ENCODE assay signal across 8 cellular contexts in the genomic region with DNA sequence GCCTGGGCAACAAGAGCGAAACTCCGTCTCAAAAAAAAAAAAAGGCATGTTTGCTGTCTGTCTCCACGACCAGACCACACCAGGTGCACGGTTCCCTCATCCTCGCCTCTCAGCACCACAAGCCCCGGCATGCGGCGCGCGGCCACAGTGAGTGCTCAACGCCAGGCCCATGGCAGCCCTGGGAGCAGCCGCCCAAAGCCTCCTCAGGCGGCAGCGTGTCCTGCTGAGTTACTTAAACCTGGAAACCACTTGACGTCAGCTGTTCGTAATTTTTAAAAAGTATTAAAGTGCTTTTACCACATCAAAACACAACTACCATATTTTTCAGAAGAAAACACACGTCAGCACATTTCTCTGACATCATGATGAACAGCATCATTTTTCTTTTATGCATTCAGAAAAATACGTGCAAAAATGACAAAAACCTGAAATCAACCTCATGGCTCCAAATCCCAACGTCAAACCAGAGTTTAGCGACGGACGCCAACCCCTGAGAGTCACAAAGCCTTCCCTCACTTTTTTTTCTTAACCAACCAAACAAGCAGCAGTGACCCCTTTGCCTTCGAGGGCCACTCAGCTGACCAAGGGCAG. TPM values are rescaled to one million over a fixed set of nuclear protein-coding genes. Genes with fewer than 3 reads are reported as not detected.
DNase-seq lines count a peak whose midpoint lies in the region; ATAC-seq and TF ChIP-seq lines count a peak whose summit lies in the region.

No MANE protein-coding gene starts in this region.

- H3K9me2 ChIP-seq in OCI-LY7 (ENCODE audit: insufficient read depth, low read length) = no peaks in the 10 kb centered on the region

- ATAC-seq in psoas muscle (no peak), GM18907 (IDR thresholded peaks at IDR 0.05; ENCODE audit: unreplicated experiment) (no peak), GM21526 (IDR thresholded peaks at IDR 0.05; ENCODE audit: low FRiP score, unreplicated experiment) (no peak), GM19328 (IDR thresholded peaks at IDR 0.05; ENCODE audit: unreplicated experiment) (no peak)

- BruUV-seq in OCI-LY7 (replicated peaks; lab: Mats Ljungman, UMichigan) = TSS peak; percentile 51

- POLR2A ChIA-PET in OCI-LY7 (lab: Charles Lee) = interaction anchor here (0.8 kb wide), 1 partner anchor 613 kb away, joined by 3 read pairs; no protein-coding TSS in a partner anchor

- H3K9me3 ChIP-seq in OCI-LY7 (ENCODE audit: low read length) (no peaks in the 10 kb centered on the region), ectodermal cell (ENCODE audit: control insufficient read depth, low read length) (no peaks in the 10 kb centered on the region), psoas muscle (no peaks in the 10 kb centered on the region)

- CTCF ChIA-PET in OCI-LY7 (lab: Charles Lee; ENCODE audit: unreplicated experiment) = no interaction called here

- 90 to 91% methylated on average over 23 of the region's 23 CpGs for whole genome bisulfite sequencing in ectodermal cell, 2 experiments
- WGBS in psoas muscle, 3 donors = 74 to 82% (median 80%) methylated on average over 21 to 23 of the region's 23 CpGs

- peak overlapping the region; percentile 61 for H3K4me3 ChIP-seq in GM12864 (ENCODE audit: low read depth, low read length)
- peak overlapping the region; percentile 83 for H3K4me3 ChIP-seq in OCI-LY7 (ENCODE audit: low read depth, low read length, poor library complexity, severe bottlenecking)
- peak overlapping the region; percentile 99 for H3K4me3 ChIP-seq in ectodermal cell (ENCODE audit: insufficient read depth, low read depth, low read length)
- H3K4me3 ChIP-seq in psoas muscle = peak overlapping the region; percentile 95

- intact Hi-C loops in OCI-LY7 (cut with micrococcal nuclease; ENCODE audit: unreplicated experiment) = no loop called here
- intact Hi-C loops in psoas muscle (cut with DNase I) = loop anchor here in 1 of 2 donors (10.0 kb wide), 1 partner anchor 118 kb away; a partner anchor contains a TSS

- no peak overlapping the region for H2AFZ ChIP-seq in OCI-LY7 (ENCODE audit: low read length)

- no peaks in the 10 kb centered on the region for H4K20me1 ChIP-seq in OCI-LY7 (ENCODE audit: insufficient read depth, low read length)

- no peaks in the 10 kb centered on the region for H3K27me3 ChIP-seq in ectodermal cell (ENCODE audit: control insufficient read depth, insufficient read depth, low read length, poor library complexity, severe bottlenecking)
- no peaks in the 10 kb centered on the region for H3K27me3 ChIP-seq in psoas muscle (ENCODE audit: insufficient read depth in 3 of 3, low read length in 2 of 3)

- H3K36me3 ChIP-seq in OCI-LY7 (ENCODE audit: insufficient read depth, low read length) (peaks cover 27% of the 10 kb centered on the region), ectodermal cell (ENCODE audit: control insufficient read depth, insufficient read depth, low read length) (peaks cover 9% of the 10 kb centered on the region), psoas muscle (ENCODE audit: insufficient read depth in 1 of 2, low read depth in 1 of 2) (peaks cover 4 to 24% of the 10 kb centered on the region in 2 donors)

- H3K4me1 ChIP-seq in OCI-LY7 (ENCODE audit: insufficient read depth, low read length, poor library complexity, severe bottlenecking) (peaks cover 31% of the 10 kb centered on the region), ectodermal cell (ENCODE audit: control insufficient read depth, insufficient read depth, low read length) (peaks cover 16% of the 10 kb centered on the region), psoas muscle (peaks cover 25% of the 10 kb centered on the region)

- H3K4me2 ChIP-seq in OCI-LY7 (ENCODE audit: low read length) = peak overlapping the region; percentile 73

- no peak overlapping the region for H3K27ac ChIP-seq in OCI-LY7 (ENCODE audit: low read depth, low read length, poor library complexity, severe bottlenecking)
- H3K27ac ChIP-seq in ectodermal cell (ENCODE audit: insufficient read depth, low read depth, low read length, poor library complexity, severe bottlenecking) = no peak overlapping the region
- H3K27ac ChIP-seq in psoas muscle = peak overlapping the region; percentile 66

- H3K79me2 ChIP-seq in OCI-LY7 (ENCODE audit: insufficient read depth, low read depth, low read length) = peaks cover 34% of the 10 kb centered on the region; the same call in 1 of the 2 replicates

- DNase-seq in GM12864 (ENCODE audit: low read depth) = no peak
- DNase-seq in OCI-LY7 (ENCODE audit: low spot score) = no peak
- DNase-seq in psoas muscle = no peak
- DNase-seq in H4 (ENCODE audit: low spot score) = no peak

- TF ChIP-seq CTCF in GM12864 (IDR thresholded peaks at IDR 0.05; ENCODE audit: low read depth, low read length, missing control alignments) = no peak
- TF ChIP-seq CTCF in OCI-LY7 (conservative IDR thresholded peaks at IDR 0.05; ENCODE audit: low read length) = no peak
- TF ChIP-seq CTCF in psoas muscle (IDR thresholded peaks at IDR 0.05) = no peak

RNA-seq across cellular contexts. Expression of a gene that starts 2.1 kb away (rescaled TPM):
- total RNA-seq in OCI-LY7 (2014; rRNA removed; shearing (Covaris generic)) = 35.6 and 42.7 TPM in 2 replicates
- 63.0 and 66.2 TPM in 2 replicates for total RNA-seq in OCI-LY7 (2022)
- 99.2 TPM for polyA plus RNA-seq in ectodermal cell (2013, experiment 1 of 4)
- polyA plus RNA-seq in ectodermal cell (2013, experiment 2 of 4) = 78.6 TPM
- polyA plus RNA-seq in ectodermal cell (2013, experiment 3 of 4) = 70.4 TPM
- polyA plus RNA-seq in ectodermal cell (2013, experiment 4 of 4) = 73.2 TPM
- 10 to 100 TPM; 15.0 to 30.0 (median 21.0) TPM for total RNA-seq in psoas muscle
- 10 to 100 TPM; 12.5 to 18.1 (median 15.3) TPM for polyA plus RNA-seq in psoas muscle
- total RNA-seq in H4 (2014; rRNA removed; shearing (Covaris generic)) = 24.9 and 29.9 TPM in 2 replicates

RNA-seq across cellular contexts. Expression of a gene that starts 2.7 kb away (rescaled TPM):
- total RNA-seq in OCI-LY7 (2014; rRNA removed; shearing (Covaris generic)) = 52.8 and 56.8 TPM in 2 replicates
- total RNA-seq in OCI-LY7 (2022) (51.6 and 52.7 TPM in 2 replicates), psoas muscle (10 to 100 TPM in 2 of 4 donors, 1 to 10 TPM in 2; 5.9 to 15.7 (median 9.7) TPM)
- polyA plus RNA-seq in ectodermal cell (2013, experiment 1 of 4) = 44.5 TPM
- polyA plus RNA-seq in ectodermal cell (2013, experiment 2 of 4) = 44.1 TPM
- 55.5 TPM for polyA plus RNA-seq in ectodermal cell (2013, experiment 3 of 4)
- polyA plus RNA-seq in ectodermal cell (2013, experiment 4 of 4) = 57.0 TPM
- 10 to 100 TPM in 2 of 3 donors, 1 to 10 TPM in 1; 7.4 to 16.3 (median 10.1) TPM for polyA plus RNA-seq in psoas muscle
- total RNA-seq in H4 (2014; rRNA removed; shearing (Covaris generic)) = 15.8 and 16.4 TPM in 2 replicates

RNA-seq across cellular contexts. Expression of a gene that starts 13.1 kb away (rescaled TPM):
- 3.8 and 4.8 TPM in 2 replicates for total RNA-seq in OCI-LY7 (2014; rRNA removed; shearing (Covaris generic))
- 7.1 and 9.3 TPM in 2 replicates for total RNA-seq in OCI-LY7 (2022)
- polyA plus RNA-seq in ectodermal cell (2013, experiment 1 of 4) = 8.0 TPM
- polyA plus RNA-seq in ectodermal cell (2013, experiment 2 of 4) = 7.9 TPM
- 7.2 TPM for polyA plus RNA-seq in ectodermal cell (2013, experiment 3 of 4)
- polyA plus RNA-seq in ectodermal cell (2013, experiment 4 of 4) = 5.0 TPM
- 1 to 10 TPM in 3 of 4 donors, under 1 TPM in 1; 0.89 to 3.1 (median 1.5) TPM for total RNA-seq in psoas muscle
- polyA plus RNA-seq in psoas muscle = under 1 TPM; 0.47 to 0.63 (median 0.56) TPM
- 0.12 TPM in 1 of 2 replicates, not detected in the other for total RNA-seq in H4 (2014; rRNA removed; shearing (Covaris generic))

RNA-seq across cellular contexts. Expression of a gene that starts 54.3 kb away (rescaled TPM):
- total RNA-seq in OCI-LY7 (2014; rRNA removed; shearing (Covaris generic)) = 209 and 226 TPM in 2 replicates
- total RNA-seq in OCI-LY7 (2022) = 172 and 195 TPM in 2 replicates
- 170 TPM for polyA plus RNA-seq in ectodermal cell (2013, experiment 1 of 4)
- polyA plus RNA-seq in ectodermal cell (2013, experiment 2 of 4) = 164 TPM
- polyA plus RNA-seq in ectodermal cell (2013, experiment 3 of 4) = 115 TPM
- polyA plus RNA-seq in ectodermal cell (2013, experiment 4 of 4) = 125 TPM
- total RNA-seq in psoas muscle = 100 to 1,000 TPM in 1 of 4 donors, 10 to 100 TPM in 3; 77.7 to 140 (median 81.8) TPM
- polyA plus RNA-seq in psoas muscle = 10 to 100 TPM; 58.7 to 77.6 (median 65.9) TPM
- 600 and 603 TPM in 2 replicates for total RNA-seq in H4 (2014; rRNA removed; shearing (Covaris generic))

RNA-seq across cellular contexts. Expression of a gene that starts 55.9 kb away (rescaled TPM):
- 0.16 and 2.2 TPM in 2 replicates for total RNA-seq in OCI-LY7 (2014; rRNA removed; shearing (Covaris generic))
- total RNA-seq in OCI-LY7 (2022) (3.1 and 3.5 TPM in 2 replicates), psoas muscle (1 to 10 TPM in 2 of 4 donors, under 1 TPM in 1, not detected in 1; 0.55 to 1.2 (median 1.1) TPM)
- 15.1 TPM for polyA plus RNA-seq in ectodermal cell (2013, experiment 1 of 4)
- 21.9 TPM for polyA plus RNA-seq in ectodermal cell (2013, experiment 2 of 4)
- 17.0 TPM for polyA plus RNA-seq in ectodermal cell (2013, experiment 3 of 4)
- polyA plus RNA-seq in ectodermal cell (2013, experiment 4 of 4) = 21.6 TPM
- polyA plus RNA-seq in psoas muscle = under 1 TPM in 2 of 3 donors, not detected in 1; 0.14 to 0.18 TPM
- not detected in 2 replicates for total RNA-seq in H4 (2014; rRNA removed; shearing (Covaris generic))
